In the genomic region with DNA sequence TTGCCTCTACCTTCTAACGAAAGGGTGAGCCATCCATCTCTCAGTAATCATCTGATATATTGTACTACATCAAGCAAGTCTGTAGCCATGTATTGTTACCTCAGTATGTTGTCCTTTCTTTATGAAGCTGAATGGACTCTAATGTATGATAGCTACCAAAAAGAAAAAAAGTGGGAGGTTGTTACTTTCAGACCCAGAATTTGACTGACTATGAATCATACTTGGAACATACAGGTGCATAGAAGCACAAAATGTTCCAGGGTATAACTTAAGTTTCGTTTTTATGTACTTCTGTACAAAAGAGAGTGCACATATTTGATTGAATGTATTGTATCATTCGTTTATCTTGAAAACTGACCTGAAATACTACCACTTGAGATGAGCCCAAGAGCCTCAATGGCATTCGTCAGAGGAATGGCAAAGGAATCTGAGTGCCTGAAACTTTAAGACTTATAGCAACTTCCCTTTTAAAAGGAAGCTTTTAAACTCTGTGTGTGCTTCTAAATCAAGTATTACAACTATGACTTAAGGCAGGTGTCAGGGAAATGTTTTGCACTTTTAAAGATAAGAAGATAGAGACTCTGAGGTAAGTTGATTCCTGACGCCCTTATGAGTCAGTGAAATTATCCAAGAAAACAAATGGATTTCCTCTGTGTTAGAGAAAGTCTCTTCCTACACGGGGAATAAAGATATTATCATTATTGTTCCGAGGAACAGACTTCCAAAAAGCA, we compare ENCODE assay signal across 27 cellular contexts.
"Had no signal": no experiment of that assay in that cellular context is flagged by ENCODE, and none has a peak within 500 bp of the region (broad histone marks: within the 10 kb centered on the region; RNA-seq: fewer than 3 reads in every experiment).

No MANE protein-coding gene starts in this region.

- H3K9me3 ChIP-seq: colonic mucosa, lower lobe of right lung, prostate gland, right atrium auricular region, thyroid gland had no signal

- ATAC-seq: left ventricle myocardium superior; lower lobe of right lung; mucosa of descending colon; natural killer cell treated with Interleukin-12 subunit alpha and Interleukin-12 subunit beta and Interleukin-15 and Interleukin-18, amount 100 ng/mL, for 72 hours; sciatic nerve; stimulated activated naive CD8-positive, alpha-beta T cell treated with anti-CD3 and anti-CD28 coated beads, Interleukin-15, amount 100 ng/mL, for 72 hours had no signal

- H3K27me3 Mint-ChIP-seq: dendritic cell treated with granulocyte-macrophage colony-stimulating factor and Interleukin-4, amounts not matched to agents 40 ng/mL and 50 ng/mL, for 4 days; memory B cell; naive B cell; natural killer cell treated with Interleukin-12 subunit alpha and Interleukin-12 subunit beta and Interleukin-15 and Interleukin-18, amount 100 ng/mL, for 72 hours; stimulated activated naive CD8-positive, alpha-beta T cell treated with anti-CD3 and anti-CD28 coated beads, Interleukin-15, amount 100 ng/mL, for 72 hours had no signal

- H3K4me1 Mint-ChIP-seq: immature natural killer cell; memory B cell; naive B cell; stimulated activated naive CD8-positive, alpha-beta T cell treated with anti-CD3 and anti-CD28 coated beads, Interleukin-15, amount 100 ng/mL, for 72 hours had no signal

- H3K36me3 Mint-ChIP-seq: immature natural killer cell, memory B cell, mesothelial cell of epicardium, naive B cell, neural progenitor cell had no signal

- H2AFZ ChIP-seq: neural progenitor cell had no signal

- H3K27ac ChIP-seq: colonic mucosa, esophagus squamous epithelium, lower lobe of right lung, neural progenitor cell, prostate gland, right atrium auricular region, thyroid gland had no signal

- H3K4me2 ChIP-seq: neural progenitor cell, smooth muscle cell had no signal

- H3K9ac ChIP-seq: neural progenitor cell had no signal

- H3K27ac Mint-ChIP-seq: dendritic cell treated with granulocyte-macrophage colony-stimulating factor and Interleukin-4, amounts not matched to agents 40 ng/mL and 50 ng/mL, for 4 days; immature natural killer cell; memory B cell; mesothelial cell of epicardium; naive B cell; natural killer cell treated with Interleukin-12 subunit alpha and Interleukin-12 subunit beta and Interleukin-15 and Interleukin-18, amount 100 ng/mL, for 72 hours; neural progenitor cell; stimulated activated naive CD8-positive, alpha-beta T cell treated with anti-CD3 and anti-CD28 coated beads, Interleukin-15, amount 100 ng/mL, for 72 hours had no signal

- DNase-seq: colonic mucosa; effector memory CD4-positive, alpha-beta T cell; erythroblast; esophagus squamous epithelium; hypothalamus; immature natural killer cell; islet precursor cell; left ventricle myocardium superior; lower lobe of right lung; mucosa of descending colon; naive B cell; stimulated activated CD4-positive, alpha-beta T cell treated with anti-CD3 and anti-CD28 coated beads, Interleukin-12 subunit alpha, Interleukin-12 subunit beta, amount 100 ng/mL, for 4 hours; stimulated activated CD4-positive, alpha-beta T cell treated with anti-CD3 and anti-CD28 coated beads, Interleukin-1b, Interleukin-23, amount 100 ng/mL, for 48 hours; stimulated activated CD4-positive, alpha-beta T cell treated with anti-CD3 and anti-CD28 coated beads, Interleukin-4, amount 100 ng/mL, for 1 hour; stimulated activated CD8-positive, alpha-beta memory T cell treated with anti-CD3 and anti-CD28 coated beads, Interleukin-4, amount 100 ng/mL, for 48 hours; stimulated activated naive CD4-positive, alpha-beta T cell; stimulated activated naive CD8-positive, alpha-beta T cell treated with anti-CD3 and anti-CD28 coated beads, Interleukin-15, amount 100 ng/mL, for 72 hours; thyroid gland had no signal

- H3K4me3 ChIP-seq: colonic mucosa, esophagus squamous epithelium, lower lobe of right lung, mucosa of descending colon, neural progenitor cell, prostate gland, right atrium auricular region, smooth muscle cell, thyroid gland had no signal

- H3K27me3 ChIP-seq: colonic mucosa, esophagus squamous epithelium, neural progenitor cell, right atrium auricular region, thyroid gland had no signal

- H3K4me3 Mint-ChIP-seq: dendritic cell treated with granulocyte-macrophage colony-stimulating factor and Interleukin-4, amounts not matched to agents 40 ng/mL and 50 ng/mL, for 4 days; immature natural killer cell; memory B cell; mesothelial cell of epicardium; naive B cell; natural killer cell treated with Interleukin-12 subunit alpha and Interleukin-12 subunit beta and Interleukin-15 and Interleukin-18, amount 100 ng/mL, for 72 hours; neural progenitor cell; stimulated activated naive CD8-positive, alpha-beta T cell treated with anti-CD3 and anti-CD28 coated beads, Interleukin-15, amount 100 ng/mL, for 72 hours had no signal

- H3K36me3 ChIP-seq: colonic mucosa, esophagus squamous epithelium, lower lobe of right lung, neural progenitor cell, prostate gland, right atrium auricular region, thyroid gland had no signal

- H3K4me1 ChIP-seq: colonic mucosa, esophagus squamous epithelium, lower lobe of right lung, neural progenitor cell, prostate gland, right atrium auricular region, thyroid gland had no signal
